ENCODE assay signal across 24 cellular contexts in genomic region chr13:22275393-22275792, GRCh38.
"Had no signal": no experiment of that assay in that cellular context is flagged by ENCODE, and none has a peak within 500 bp of the region (broad histone marks: within the 10 kb centered on the region; RNA-seq: fewer than 3 reads in every experiment).

No MANE protein-coding gene starts in this region.

- ATAC-seq: natural killer cell; right lobe of liver; stimulated activated memory B cell treated with anti-CD40 and anti-IgM and Interleukin-4, amounts not matched to agents 10 μg/mL and 1 μg/mL and 100 μg/mL, for 72 hours had no signal

- H3K27me3 Mint-ChIP-seq: progenitor cell of endocrine pancreas; stimulated activated memory B cell treated with anti-CD40 and anti-IgM and Interleukin-4, amounts not matched to agents 10 μg/mL and 1 μg/mL and 100 μg/mL, for 72 hours had no signal

- H3K9me3 Mint-ChIP-seq: mesothelial cell of epicardium; naive B cell; natural killer cell; stimulated activated memory B cell treated with anti-CD40 and anti-IgM and Interleukin-4, amounts not matched to agents 10 μg/mL and 1 μg/mL and 100 μg/mL, for 72 hours had no signal

- H3K4me3 Mint-ChIP-seq: mesothelial cell of epicardium; naive B cell; natural killer cell; stimulated activated memory B cell treated with anti-CD40 and anti-IgM and Interleukin-4, amounts not matched to agents 10 μg/mL and 1 μg/mL and 100 μg/mL, for 72 hours had no signal

- H3K27ac ChIP-seq: left ventricle myocardium inferior, ovary, right atrium auricular region, right lobe of liver, stomach, testis, thyroid gland, transverse colon, upper lobe of left lung, vagina had no signal

- H3K4me3 ChIP-seq: left ventricle myocardium inferior, lung, ovary, right atrium auricular region, right lobe of liver, smooth muscle cell, stomach, testis, thyroid gland, transverse colon, upper lobe of left lung, vagina had no signal

- H3K4me1 Mint-ChIP-seq: natural killer cell had no signal

- H3K27me3 ChIP-seq: ovary, right atrium auricular region, right lobe of liver, stomach, testis, thyroid gland, transverse colon, upper lobe of left lung, vagina had no signal

- H3K9me3 ChIP-seq: left ventricle myocardium inferior, ovary, right atrium auricular region, right lobe of liver, stomach, testis, thyroid gland, transverse colon, upper lobe of left lung, vagina had no signal

- H3K36me3 Mint-ChIP-seq: naive B cell; natural killer cell; stimulated activated memory B cell treated with anti-CD40 and anti-IgM and Interleukin-4, amounts not matched to agents 10 μg/mL and 1 μg/mL and 100 μg/mL, for 72 hours had no signal

- H3K36me3 ChIP-seq: left ventricle myocardium inferior, ovary, right atrium auricular region, right lobe of liver, stomach, thyroid gland, transverse colon, upper lobe of left lung, vagina had no signal

- H3K4me1 ChIP-seq: left ventricle myocardium inferior, right atrium auricular region, right lobe of liver, stomach, testis, thyroid gland, transverse colon, upper lobe of left lung, vagina had no signal

- DNase-seq: islet precursor cell; left ventricle myocardium inferior; mesendoderm; naive B cell; natural killer cell; ovary; right lobe of liver; stimulated activated CD4-positive, alpha-beta T cell treated with anti-CD3 and anti-CD28 coated beads, Interleukin-1b, Interleukin-23, amount 100 ng/mL, for 48 hours; stimulated activated CD4-positive, alpha-beta T cell treated with anti-CD3 and anti-CD28 coated beads, Interleukin-2, amount 100 ng/mL, for 48 hours; stimulated activated CD4-positive, alpha-beta T cell treated with anti-CD3 and anti-CD28 coated beads, Interleukin-4, amount 100 ng/mL, for 4 hours; stimulated activated CD8-positive, alpha-beta memory T cell treated with anti-CD3 and anti-CD28 coated beads, Interleukin-4, amount 100 ng/mL, for 48 hours; stimulated activated naive CD4-positive, alpha-beta T cell treated with Interleukin-2 at 50 U/mL for 16 hours; stomach; testis; thyroid gland; transverse colon; upper lobe of left lung had no signal

- H3K4me2 ChIP-seq: smooth muscle cell had no signal

- H3K27ac Mint-ChIP-seq: mesothelial cell of epicardium; natural killer cell; progenitor cell of endocrine pancreas; stimulated activated memory B cell treated with anti-CD40 and anti-IgM and Interleukin-4, amounts not matched to agents 10 μg/mL and 1 μg/mL and 100 μg/mL, for 72 hours had no signal
